8 cellular contexts compared by ENCODE assay signal in the genomic region with DNA sequence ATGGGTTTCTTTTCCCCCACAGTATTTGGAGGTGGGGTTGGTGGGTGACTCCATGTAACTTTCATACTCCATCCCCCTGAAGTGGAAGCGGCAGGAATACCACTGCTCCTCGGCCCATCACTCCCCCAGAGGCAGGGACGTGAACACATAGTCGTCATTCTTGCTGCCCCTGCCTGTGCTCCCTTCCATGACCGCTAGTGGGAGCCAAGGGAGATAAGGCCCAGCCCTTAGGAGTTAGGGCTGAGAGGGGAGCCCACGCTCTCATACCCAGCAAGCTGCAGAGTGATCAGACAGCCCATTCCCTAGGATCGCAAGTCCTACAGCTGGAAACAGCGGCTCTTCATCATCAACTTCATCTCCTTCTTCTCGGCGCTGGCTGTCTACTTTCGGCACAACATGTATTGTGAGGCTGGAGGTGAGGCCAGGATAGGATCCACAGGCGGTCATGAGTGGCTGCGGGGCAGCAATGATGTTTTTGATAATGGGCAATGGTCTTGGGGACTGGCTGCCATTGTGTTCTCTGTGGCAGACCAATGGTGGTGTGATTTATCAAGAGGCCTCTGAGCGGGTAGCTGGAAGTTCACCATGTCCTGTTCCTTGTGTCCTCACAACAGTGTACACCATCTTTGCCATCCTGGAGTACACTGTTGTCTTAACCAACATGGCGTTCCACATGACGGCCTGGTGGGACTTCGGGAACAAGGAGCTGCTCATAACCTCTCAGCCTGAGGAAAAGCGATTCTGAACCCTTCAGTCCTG. TPM values are rescaled to one million over a fixed set of nuclear protein-coding genes. Genes with fewer than 3 reads are reported as not detected.
DNase-seq lines count a peak whose midpoint lies in the region; ATAC-seq and TF ChIP-seq lines count a peak whose summit lies in the region.

No MANE protein-coding gene starts in this region.

- no peaks in the 10 kb centered on the region for H3K36me3 ChIP-seq in BE2C

- DNase-seq in BE2C (peak; percentile 68), hippocampal formation (lab: John Stamatoyannopoulos, UW) (peak; percentile 29 to 35), NCI-H2196 (lab: John Stamatoyannopoulos, UW; ENCODE audit: unreplicated experiment) (no peak)
- DNase-seq in activated naive CD4-positive, alpha-beta T cell treated with anti-CD3 and anti-CD28 coated beads, Interleukin-2, amount 50 U/mL, for 16 hours, result peak; percentile 84
- DNase-seq in stimulated activated CD4-positive, alpha-beta T cell treated with anti-CD3 and anti-CD28 coated beads, Interleukin-1b, Interleukin-23, amount 100 ng/mL, for 24 hours (ENCODE audit: low read depth in 4 of 4, low spot score in 1 of 4), result peak; percentile 57 to 74 (median 60)

- H3K9me3 ChIP-seq in BE2C, result no peaks in the 10 kb centered on the region

- no peak overlapping the region for H3K4me3 ChIP-seq in BE2C (ENCODE audit: low read depth, low read length)

- peak; percentile 73 for TF ChIP-seq CTCF in BE2C (IDR thresholded peaks at IDR 0.05; ENCODE audit: low read depth, low read length)

- H3K4me1 ChIP-seq in BE2C, result no peaks in the 10 kb centered on the region

- H3K27me3 ChIP-seq in BE2C, result no peaks in the 10 kb centered on the region

- ATAC-seq in GM18909 (IDR thresholded peaks at IDR 0.05; ENCODE audit: poor library complexity, unreplicated experiment) (peak; percentile 85), HG03342 (IDR thresholded peaks at IDR 0.05; ENCODE audit: unreplicated experiment) (peak; percentile 88), SK-N-SH treated with all-trans-retinoic acid at 6 μM for 48 hours (peak; percentile 65)

TF ChIP-seq in SK-N-SH treated with all-trans-retinoic acid at 6 μM for 48 hours, 23 proteins besides CTCF, POLR2A, EP300 and RAD21:
- TF ChIP-seq BACH2 (CRISPR knock-in tag; IDR thresholded peaks at IDR 0.05; ENCODE audit: borderline replicate concordance), result no peak

RNA-seq across cellular contexts. Expression of a gene that starts 15.9 kb away (rescaled TPM):
- 130 TPM for polyA plus RNA-seq in BE2C (2012; ENCODE audit: insufficient read depth, insufficient read length, low read depth)

RNA-seq across cellular contexts. Expression of a gene that starts 16.5 kb away (rescaled TPM):
- 9.8 TPM for polyA plus RNA-seq in BE2C (2012; ENCODE audit: insufficient read depth, insufficient read length, low read depth)

RNA-seq across cellular contexts. Expression of a gene that starts 27.5 kb away (rescaled TPM):
- polyA plus RNA-seq in BE2C (2012; ENCODE audit: insufficient read depth, insufficient read length, low read depth), result 36.4 TPM

RNA-seq across cellular contexts. Expression of a gene that starts 30.6 kb away (rescaled TPM):
- 29.2 TPM for polyA plus RNA-seq in BE2C (2012; ENCODE audit: insufficient read depth, insufficient read length, low read depth)
